In the genomic region with DNA sequence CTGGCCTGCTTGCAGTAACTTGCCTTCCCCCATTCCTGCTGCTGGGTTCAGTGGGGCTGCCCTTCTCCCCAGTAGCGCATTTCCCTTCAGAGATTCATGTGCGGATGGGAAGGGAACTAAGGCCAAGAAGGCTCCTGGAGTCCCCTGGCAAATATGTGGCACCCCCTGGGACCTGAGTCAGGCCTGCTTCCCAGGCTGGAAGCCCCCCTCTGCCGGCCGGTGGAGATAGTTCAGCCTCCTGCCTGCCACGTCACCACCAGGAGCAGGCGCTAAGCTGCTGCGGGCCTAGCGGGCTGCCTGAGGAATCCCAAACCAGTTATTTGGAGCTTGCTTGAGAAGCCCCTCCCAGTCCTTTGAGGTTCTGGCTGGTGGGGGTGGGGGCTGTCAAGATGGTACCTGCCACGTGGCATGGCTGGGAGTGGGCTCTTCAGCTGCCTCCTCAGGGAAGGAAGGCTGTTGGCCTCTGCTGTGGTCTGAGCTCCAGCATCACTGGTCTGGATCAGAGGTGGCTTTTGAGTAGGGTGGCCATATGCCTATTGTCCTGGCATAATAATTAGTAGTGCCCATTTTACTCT, we compare ENCODE assay signal across 8 cellular contexts. TPM values are rescaled to one million over a fixed set of nuclear protein-coding genes. Genes with fewer than 3 reads are reported as not detected.
DNase-seq lines count a peak whose midpoint lies in the region; ATAC-seq and TF ChIP-seq lines count a peak whose summit lies in the region.

No MANE protein-coding gene starts in this region.

- H3K23ac ChIP-seq in H9 (ENCODE audit: insufficient read length, low read depth, low read length): no peak overlapping the region

- H3K56ac ChIP-seq in H9 (ENCODE audit: insufficient read length, low read depth, low read length): no peak overlapping the region

- WGBS in H9 (ENCODE audit: extremely low coverage, insufficient read length, low lambda C conversion rate): no CpG with 5 or more reads among the region's 9 CpGs

- CTCF ChIA-PET in activated CD4-positive, alpha-beta memory T cell treated with anti-CD3 and anti-CD28 coated beads, Interleukin-2, amount 10 ng/mL, durations not matched to agents 7 days and 5 days (lab: Charles Lee): no interaction called here

- H2AK5ac ChIP-seq in H9 (ENCODE audit: insufficient read length, low read length): no peak overlapping the region

- H3K27me3 ChIP-seq in H9 (ENCODE audit: insufficient read depth, low read length): no peaks in the 10 kb centered on the region

- peaks cover 3% of the 10 kb centered on the region for H3K79me1 ChIP-seq in H9 (ENCODE audit: insufficient read depth, low read depth, low read length, poor library complexity, severe bottlenecking)

- TF ChIP-seq CTCF in H9 (conservative IDR thresholded peaks at IDR 0.05) (peak; percentile 70), progenitor cell of endocrine pancreas (IDR thresholded peaks at IDR 0.05; ENCODE audit: unreplicated experiment) (peak; percentile 58)

- no peak overlapping the region for H4K5ac ChIP-seq in H9 (ENCODE audit: insufficient read length, low read depth, low read length)

- no peak overlapping the region for H2BK15ac ChIP-seq in H9 (ENCODE audit: low read depth, low read length)

- H3K9me3 Mint-ChIP-seq in H9 (no peaks in the 10 kb centered on the region), progenitor cell of endocrine pancreas (ENCODE audit: low read depth) (no peaks in the 10 kb centered on the region)
- H3K9me3 Mint-ChIP-seq in activated CD4-positive, alpha-beta memory T cell treated with anti-CD3 and anti-CD28 coated beads, Interleukin-2, amount 10 ng/mL, durations not matched to agents 7 days and 5 days: no peaks in the 10 kb centered on the region

- POLR2A ChIA-PET in activated CD4-positive, alpha-beta memory T cell treated with anti-CD3 and anti-CD28 coated beads, Interleukin-2, amount 10 ng/mL, durations not matched to agents 7 days and 5 days (lab: Charles Lee): no interaction called here

- H2BK12ac ChIP-seq in H9 (ENCODE audit: insufficient read length, low read depth, low read length): no peak overlapping the region

- H3K4me1 ChIP-seq in H9 (ENCODE audit: insufficient read depth, low read length): peaks cover 14% of the 10 kb centered on the region

- peak; percentile 94 for DNase-seq in H9
- no peak for DNase-seq in activated CD4-positive, alpha-beta memory T cell treated with anti-CD3 and anti-CD28 coated beads, Interleukin-2, amount 10 ng/mL, durations not matched to agents 7 days and 5 days
- DNase-seq in glomerular visceral epithelial cell (ENCODE audit: extremely low spot score): peak; percentile 71
- peak; percentile 60 for DNase-seq in progenitor cell of endocrine pancreas (ENCODE audit: low spot score, unreplicated experiment)
- DNase-seq in HT-29 (ENCODE audit: low spot score): no peak
- DNase-seq in AML-193 (lab: John Stamatoyannopoulos, UW): no peak

- H4K8ac ChIP-seq in H9 (replicated peaks; ENCODE audit: insufficient read length, low read depth, low read length): no peak overlapping the region

- H3K27ac Mint-ChIP-seq in H9: peak overlapping the region; percentile 99 to 100 (median 99)
- H3K27ac Mint-ChIP-seq in activated CD4-positive, alpha-beta memory T cell treated with anti-CD3 and anti-CD28 coated beads, Interleukin-2, amount 10 ng/mL, durations not matched to agents 7 days and 5 days: peak overlapping the region; percentile 93
- peak overlapping the region; percentile 99 for H3K27ac Mint-ChIP-seq in progenitor cell of endocrine pancreas

- H3T11ph ChIP-seq in H9 (ENCODE audit: low read length): no peak overlapping the region

- H4K91ac ChIP-seq in H9 (ENCODE audit: insufficient read length, low read depth, low read length): peak overlapping the region; percentile 25

- peaks cover 29 to 47% (median 38%) of the 10 kb centered on the region in 3 experiments for H3K36me3 Mint-ChIP-seq in H9 (ENCODE audit: insufficient read depth in 1 of 3, low read depth in 3 of 3)
- H3K36me3 Mint-ChIP-seq in activated CD4-positive, alpha-beta memory T cell treated with anti-CD3 and anti-CD28 coated beads, Interleukin-2, amount 10 ng/mL, durations not matched to agents 7 days and 5 days (ENCODE audit: low read depth): peaks cover 8% of the 10 kb centered on the region
- H3K36me3 Mint-ChIP-seq in progenitor cell of endocrine pancreas (ENCODE audit: insufficient read depth): peaks cover 7% of the 10 kb centered on the region

- no peak overlapping the region for H2BK20ac ChIP-seq in H9 (ENCODE audit: low read depth, low read length, poor library complexity, severe bottlenecking)

- peak overlapping the region; percentile 37 for H3K14ac ChIP-seq in H9 (ENCODE audit: insufficient read depth, low read length)

- peaks cover 32% of the 10 kb centered on the region; the same call in 1 of the 2 replicates for H3K79me2 ChIP-seq in H9 (ENCODE audit: insufficient read depth, low read length)

- no peaks in the 10 kb centered on the region for H3K9me3 ChIP-seq in H9 (ENCODE audit: control insufficient read depth, low read depth, low read length)

- H2AFZ ChIP-seq in H9 (ENCODE audit: low read length): no peak overlapping the region

- H3K4me3 Mint-ChIP-seq in H9: peak overlapping the region; percentile 96
- H3K4me3 Mint-ChIP-seq in activated CD4-positive, alpha-beta memory T cell treated with anti-CD3 and anti-CD28 coated beads, Interleukin-2, amount 10 ng/mL, durations not matched to agents 7 days and 5 days: peak overlapping the region; percentile 99
- peak overlapping the region; percentile 99 for H3K4me3 Mint-ChIP-seq in progenitor cell of endocrine pancreas (ENCODE audit: low read depth)

- peaks cover 38 to 55% of the 10 kb centered on the region in 2 experiments for H3K4me1 Mint-ChIP-seq in H9
- H3K4me1 Mint-ChIP-seq in activated CD4-positive, alpha-beta memory T cell treated with anti-CD3 and anti-CD28 coated beads, Interleukin-2, amount 10 ng/mL, durations not matched to agents 7 days and 5 days: peaks cover 33% of the 10 kb centered on the region
- peaks cover 39% of the 10 kb centered on the region for H3K4me1 Mint-ChIP-seq in progenitor cell of endocrine pancreas (ENCODE audit: low read depth)

- H3K27me3 Mint-ChIP-seq in H9 (ENCODE audit: low read depth) (no peaks in the 10 kb centered on the region), progenitor cell of endocrine pancreas (no peaks in the 10 kb centered on the region)
- no peaks in the 10 kb centered on the region for H3K27me3 Mint-ChIP-seq in activated CD4-positive, alpha-beta memory T cell treated with anti-CD3 and anti-CD28 coated beads, Interleukin-2, amount 10 ng/mL, durations not matched to agents 7 days and 5 days

- peak overlapping the region; percentile 72 for H3K27ac ChIP-seq in H9 (ENCODE audit: insufficient read length, low read depth, low read length)

- no peak for ATAC-seq in HG02973 (IDR thresholded peaks at IDR 0.05; ENCODE audit: unreplicated experiment)
- ATAC-seq in HG03097 (IDR thresholded peaks at IDR 0.05; ENCODE audit: low FRiP score, unreplicated experiment): no peak

- H3K4ac ChIP-seq in H9 (ENCODE audit: low read depth, low read length): peak overlapping the region; percentile 96

- peak overlapping the region; percentile 85 for H3K4me2 ChIP-seq in H9 (ENCODE audit: insufficient read depth, insufficient read length, low read length)

- H4K20me1 ChIP-seq in H9 (ENCODE audit: control insufficient read depth, insufficient read depth, insufficient read length): no peaks in the 10 kb centered on the region

- H2BK120ac ChIP-seq in H9 (ENCODE audit: low read depth, low read length, poor library complexity, severe bottlenecking): no peak overlapping the region

- no peak overlapping the region for H2BK5ac ChIP-seq in H9 (ENCODE audit: insufficient read length, low read length)

- peak overlapping the region; percentile 67 for H3K9ac ChIP-seq in H9 (ENCODE audit: extremely low read depth, insufficient read length, low read length)

- H3K18ac ChIP-seq in H9 (ENCODE audit: insufficient read length, low read depth, low read length): peak overlapping the region; percentile 93

- H3K23me2 ChIP-seq in H9 (ENCODE audit: insufficient read length, low read depth, low read length, poor library complexity, severe bottlenecking): peaks cover 19% of the 10 kb centered on the region

RNA-seq across cellular contexts. Expression of a gene that starts 2.0 kb away (rescaled TPM):
- 253 and 263 TPM in 2 replicates for total RNA-seq in H9 (2021)
- 10 to 100 TPM; 12.2 to 13.3 TPM for total RNA-seq in activated CD4-positive, alpha-beta memory T cell treated with anti-CD3 and anti-CD28 coated beads, Interleukin-2, amount 10 ng/mL, durations not matched to agents 7 days and 5 days
- total RNA-seq in progenitor cell of endocrine pancreas: 223 and 234 TPM in 2 replicates
- 138 and 141 TPM in 2 replicates for total RNA-seq in HT-29 (2014; rRNA removed; shearing (Covaris generic))

RNA-seq across cellular contexts. Expression of a gene that starts 38.3 kb away (rescaled TPM):
- total RNA-seq in H9 (2021) (6.9 and 7.8 TPM in 2 replicates), progenitor cell of endocrine pancreas (32.4 and 33.1 TPM in 2 replicates)
- 100 to 1,000 TPM; 107 to 109 TPM for total RNA-seq in activated CD4-positive, alpha-beta memory T cell treated with anti-CD3 and anti-CD28 coated beads, Interleukin-2, amount 10 ng/mL, durations not matched to agents 7 days and 5 days
- total RNA-seq in HT-29 (2014; rRNA removed; shearing (Covaris generic)): 2.8 and 4.0 TPM in 2 replicates

Comparison
In these comparisons a context has a peak if more than half of its experiments do, and no peak if none do; other contexts are left out.
1. DNase-seq: peak in H9 (single experiment), glomerular visceral epithelial cell (single experiment) and progenitor cell of endocrine pancreas (single experiment); none in activated CD4-positive, alpha-beta memory T cell treated with anti-CD3 and anti-CD28 coated beads, Interleukin-2, amount 10 ng/mL, durations not matched to agents 7 days and 5 days (single experiment), HT-29 (single experiment) and AML-193 (0 of 2).
2. Peak in every context shown above with its lines, with median percentiles within 50 percentile points of each other: H3K27ac Mint-ChIP-seq and H3K4me3 Mint-ChIP-seq.